ENCODE assay signal across 13 cellular contexts in the genomic region with DNA sequence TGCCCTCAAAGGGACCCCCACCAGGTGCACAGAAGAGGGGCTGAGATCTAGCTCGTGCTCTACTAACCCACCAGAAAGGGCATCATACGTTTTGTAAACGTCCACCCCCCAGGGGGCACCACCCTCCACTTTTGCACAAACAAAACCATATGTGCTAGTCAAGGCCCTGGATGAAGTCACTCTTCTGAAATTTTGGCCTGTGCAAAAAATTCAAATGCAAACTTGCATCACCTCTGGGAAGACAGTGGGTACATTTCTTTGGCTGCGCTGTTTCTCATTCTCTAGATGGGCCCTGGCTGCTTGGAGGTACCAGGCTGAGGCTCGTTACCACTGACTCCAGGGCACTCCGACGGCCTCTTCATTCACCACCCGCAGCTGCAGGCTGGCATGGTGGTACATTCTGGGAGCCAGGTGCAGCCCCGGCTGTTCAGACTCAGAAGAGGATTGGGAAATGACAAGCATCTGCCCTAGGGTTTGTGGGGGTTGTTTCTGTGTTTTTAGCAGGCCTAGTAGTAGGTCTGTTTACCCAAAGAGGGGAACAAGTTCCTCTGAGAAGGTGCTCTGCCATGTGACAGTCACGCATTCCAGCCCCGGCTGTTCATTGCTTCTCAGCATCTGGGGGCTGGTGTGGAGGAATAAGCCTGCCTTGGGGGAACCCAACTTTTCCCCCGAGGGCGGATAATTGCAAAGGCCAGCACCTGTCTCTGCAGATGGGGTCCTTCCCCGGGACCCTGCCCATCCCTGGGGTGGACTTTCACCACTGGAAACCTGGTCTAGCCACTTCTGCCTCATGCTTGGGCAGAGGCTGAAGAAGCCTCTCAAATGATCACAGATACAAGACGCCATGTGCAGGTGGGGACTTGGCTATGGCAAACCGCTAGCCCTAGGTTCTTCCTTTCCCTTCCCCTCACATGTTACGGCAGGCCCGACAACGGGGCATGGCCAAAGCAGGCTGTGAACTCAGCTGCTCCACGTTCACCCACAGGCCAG.
A peak's percentile ranks its signal among the peaks of the same experiment; 100 is the strongest.
DNase-seq lines count a peak whose midpoint lies in the region; ATAC-seq and TF ChIP-seq lines count a peak whose summit lies in the region.
"Had no signal": no experiment of that assay in that cellular context is flagged by ENCODE, and none has a peak within 500 bp of the region (broad histone marks: within the 10 kb centered on the region; RNA-seq: fewer than 3 reads in every experiment).

No MANE protein-coding gene starts in this region.

- ATAC-seq in omental fat pad (ENCODE audit: low FRiP score): peak; percentile 18
- no peak for ATAC-seq in HG03196 (IDR thresholded peaks at IDR 0.05; ENCODE audit: unreplicated experiment)
- ATAC-seq in HG03378 (IDR thresholded peaks at IDR 0.05; ENCODE audit: unreplicated experiment): no peak
- ATAC-seq: right lobe of liver, T-helper 17 cell had no signal

- intact Hi-C loops in posterior vena cava (cut with DNase I): no loop called here

- no peak for TF ChIP-seq CTCF in omental fat pad (IDR thresholded peaks at IDR 0.05)

- DNase-seq in DMS 273 (lab: John Stamatoyannopoulos, UW; ENCODE audit: unreplicated experiment) (peak; percentile 96), NCI-H2171 treated with DMSO at 0.1 percent for 48 hours (lab: John Stamatoyannopoulos, UW) (peak; percentile 92), dermis blood vessel endothelial cell (peak; percentile 24), omental fat pad (ENCODE audit: low spot score) (no peak), kidney glomerular epithelial cell (lab: John Stamatoyannopoulos, UW) (no peak), posterior vena cava (ENCODE audit: low spot score) (no peak)
- DNase-seq: lower lobe of right lung; NCI-H446 treated with DMSO at 0.1 percent for 48 hours; stimulated activated CD8-positive, alpha-beta memory T cell treated with anti-CD3 and anti-CD28 coated beads, Interleukin-4, amount 100 ng/mL, for 48 hours; T-helper 17 cell had no signal

Comparison
In these comparisons a context has a peak if more than half of its experiments do, and no peak if none do; other contexts are left out.
1. DNase-seq: peak in DMS 273 (single experiment), NCI-H2171 treated with DMSO at 0.1 percent for 48 hours (single experiment) and dermis blood vessel endothelial cell (single experiment); none in omental fat pad (single experiment), kidney glomerular epithelial cell (single experiment) and posterior vena cava (single experiment).